In genomic region chr21:45407629-45408247, GRCh38 we compare ENCODE assay signal across 1 cellular context.
TF ChIP-seq lines count a peak whose summit lies in the region.

No MANE protein-coding gene starts in this region.

TF ChIP-seq in GM23338, 12 proteins besides CTCF, POLR2A, EP300 and RAD21:
- TF ChIP-seq REST (IDR thresholded peaks at IDR 0.05; ENCODE audit: unreplicated experiment) (no peak), EZH2phosphoT487 (IDR thresholded peaks at IDR 0.05; ENCODE audit: unreplicated experiment) (no peak), EZH2 (IDR thresholded peaks at IDR 0.05; ENCODE audit: low read depth, unreplicated experiment) (no peak), ZNF114 (CRISPR knock-in tag; IDR thresholded peaks at IDR 0.05) (no peak), CREB1 (CRISPR knock-in tag; IDR thresholded peaks at IDR 0.05; ENCODE audit: low read depth) (no peak), POLR2AphosphoS5 (IDR thresholded peaks at IDR 0.05; ENCODE audit: low read depth) (no peak), NANOG (IDR thresholded peaks at IDR 0.05; ENCODE audit: borderline replicate concordance) (no peak), STAT1 (IDR thresholded peaks at IDR 0.05; ENCODE audit: unreplicated experiment) (no peak), ZNF331 (CRISPR knock-in tag; IDR thresholded peaks at IDR 0.05; ENCODE audit: low read depth) (no peak), ETS1 (IDR thresholded peaks at IDR 0.05) (no peak), JUNB (IDR thresholded peaks at IDR 0.05; ENCODE audit: unreplicated experiment) (no peak)
- TF ChIP-seq, protein P1, sequence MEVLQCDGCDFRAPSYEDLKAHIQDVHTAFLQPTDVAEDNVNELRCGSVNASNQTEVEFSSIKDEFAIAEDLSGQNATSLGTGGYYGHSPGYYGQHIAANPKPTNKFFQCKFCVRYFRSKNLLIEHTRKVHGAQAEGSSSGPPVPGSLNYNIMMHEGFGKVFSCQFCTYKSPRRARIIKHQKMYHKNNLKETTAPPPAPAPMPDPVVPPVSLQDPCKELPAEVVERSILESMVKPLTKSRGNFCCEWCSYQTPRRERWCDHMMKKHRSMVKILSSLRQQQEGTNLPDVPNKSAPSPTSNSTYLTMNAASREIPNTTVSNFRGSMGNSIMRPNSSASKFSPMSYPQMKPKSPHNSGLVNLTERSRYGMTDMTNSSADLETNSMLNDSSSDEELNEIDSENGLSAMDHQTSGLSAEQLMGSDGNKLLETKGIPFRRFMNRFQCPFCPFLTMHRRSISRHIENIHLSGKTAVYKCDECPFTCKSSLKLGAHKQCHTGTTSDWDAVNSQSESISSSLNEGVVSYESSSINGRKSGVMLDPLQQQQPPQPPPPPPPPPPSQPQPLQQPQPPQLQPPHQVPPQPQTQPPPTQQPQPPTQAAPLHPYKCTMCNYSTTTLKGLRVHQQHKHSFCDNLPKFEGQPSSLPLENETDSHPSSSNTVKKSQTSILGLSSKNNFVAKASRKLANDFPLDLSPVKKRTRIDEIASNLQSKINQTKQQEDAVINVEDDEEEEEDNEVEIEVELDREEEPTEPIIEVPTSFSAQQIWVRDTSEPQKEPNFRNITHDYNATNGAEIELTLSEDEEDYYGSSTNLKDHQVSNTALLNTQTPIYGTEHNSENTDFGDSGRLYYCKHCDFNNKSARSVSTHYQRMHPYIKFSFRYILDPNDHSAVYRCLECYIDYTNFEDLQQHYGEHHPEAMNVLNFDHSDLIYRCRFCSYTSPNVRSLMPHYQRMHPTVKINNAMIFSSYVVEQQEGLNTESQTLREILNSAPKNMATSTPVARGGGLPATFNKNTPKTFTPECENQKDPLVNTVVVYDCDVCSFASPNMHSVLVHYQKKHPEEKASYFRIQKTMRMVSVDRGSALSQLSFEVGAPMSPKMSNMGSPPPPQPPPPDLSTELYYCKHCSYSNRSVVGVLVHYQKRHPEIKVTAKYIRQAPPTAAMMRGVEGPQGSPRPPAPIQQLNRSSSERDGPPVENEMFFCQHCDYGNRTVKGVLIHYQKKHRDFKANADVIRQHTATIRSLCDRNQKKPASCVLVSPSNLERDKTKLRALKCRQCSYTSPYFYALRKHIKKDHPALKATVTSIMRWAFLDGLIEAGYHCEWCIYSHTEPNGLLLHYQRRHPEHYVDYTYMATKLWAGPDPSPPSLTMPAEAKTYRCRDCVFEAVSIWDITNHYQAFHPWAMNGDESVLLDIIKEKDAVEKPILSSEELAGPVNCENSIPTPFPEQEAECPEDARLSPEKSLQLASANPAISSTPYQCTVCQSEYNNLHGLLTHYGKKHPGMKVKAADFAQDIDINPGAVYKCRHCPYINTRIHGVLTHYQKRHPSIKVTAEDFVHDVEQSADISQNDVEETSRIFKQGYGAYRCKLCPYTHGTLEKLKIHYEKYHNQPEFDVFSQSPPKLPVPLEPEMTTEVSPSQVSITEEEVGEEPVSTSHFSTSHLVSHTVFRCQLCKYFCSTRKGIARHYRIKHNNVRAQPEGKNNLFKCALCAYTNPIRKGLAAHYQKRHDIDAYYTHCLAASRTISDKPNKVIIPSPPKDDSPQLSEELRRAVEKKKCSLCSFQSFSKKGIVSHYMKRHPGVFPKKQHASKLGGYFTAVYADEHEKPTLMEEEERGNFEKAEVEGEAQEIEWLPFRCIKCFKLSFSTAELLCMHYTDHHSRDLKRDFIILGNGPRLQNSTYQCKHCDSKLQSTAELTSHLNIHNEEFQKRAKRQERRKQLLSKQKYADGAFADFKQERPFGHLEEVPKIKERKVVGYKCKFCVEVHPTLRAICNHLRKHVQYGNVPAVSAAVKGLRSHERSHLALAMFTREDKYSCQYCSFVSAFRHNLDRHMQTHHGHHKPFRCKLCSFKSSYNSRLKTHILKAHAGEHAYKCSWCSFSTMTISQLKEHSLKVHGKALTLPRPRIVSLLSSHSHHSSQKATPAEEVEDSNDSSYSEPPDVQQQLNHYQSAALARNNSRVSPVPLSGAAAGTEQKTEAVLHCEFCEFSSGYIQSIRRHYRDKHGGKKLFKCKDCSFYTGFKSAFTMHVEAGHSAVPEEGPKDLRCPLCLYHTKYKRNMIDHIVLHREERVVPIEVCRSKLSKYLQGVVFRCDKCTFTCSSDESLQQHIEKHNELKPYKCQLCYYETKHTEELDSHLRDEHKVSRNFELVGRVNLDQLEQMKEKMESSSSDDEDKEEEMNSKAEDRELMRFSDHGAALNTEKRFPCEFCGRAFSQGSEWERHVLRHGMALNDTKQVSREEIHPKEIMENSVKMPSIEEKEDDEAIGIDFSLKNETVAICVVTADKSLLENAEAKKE (CRISPR knock-in tag; IDR thresholded peaks at IDR 0.05): no peak
